10 cellular contexts compared by ENCODE assay signal in the genomic region with DNA sequence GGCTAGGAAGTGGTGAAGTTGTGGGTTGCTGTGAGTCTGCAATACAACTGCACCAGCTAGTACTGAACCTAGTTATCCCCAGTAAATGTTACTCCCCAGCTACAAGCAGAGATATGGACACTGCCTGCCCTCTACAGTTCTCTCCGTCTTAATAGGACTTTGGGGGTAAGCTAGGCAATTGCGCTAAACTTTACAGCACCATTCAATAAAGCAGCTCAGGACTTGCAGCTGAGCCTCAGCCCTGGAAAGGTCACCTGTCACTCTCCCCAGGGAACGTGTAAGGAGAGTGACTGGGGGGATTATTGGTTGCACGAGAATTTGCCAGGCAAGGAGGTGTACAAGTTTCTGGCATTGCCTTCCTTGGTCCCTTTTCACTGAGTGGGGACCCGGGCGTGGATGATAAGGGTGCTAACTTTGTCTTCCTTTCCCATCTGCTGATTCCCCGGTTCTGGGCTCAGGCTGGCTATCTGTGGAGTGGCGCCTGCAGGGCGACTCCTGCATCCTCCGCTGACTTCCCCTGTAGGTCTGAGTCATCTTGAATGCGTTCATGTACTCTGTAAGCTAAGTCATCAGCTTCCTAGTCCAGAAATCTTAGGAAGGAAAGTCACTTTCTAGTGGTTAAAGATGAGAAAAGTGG.
DNase-seq lines count a peak whose midpoint lies in the region; ATAC-seq and TF ChIP-seq lines count a peak whose summit lies in the region.
"Had no signal": no experiment of that assay in that cellular context is flagged by ENCODE, and none has a peak within 500 bp of the region (broad histone marks: within the 10 kb centered on the region; RNA-seq: fewer than 3 reads in every experiment).

No MANE protein-coding gene starts in this region.

- no peak for TF ChIP-seq CTCF in CD14-positive monocyte (IDR thresholded peaks at IDR 0.05)

- POLR2A ChIA-PET in CD4-positive, alpha-beta memory T cell (lab: Charles Lee; ENCODE audit: partially characterized antibody): no interaction called here

- H4K20me1 ChIP-seq in Karpas-422 (ENCODE audit: insufficient read depth, low read depth, low read length): no peaks in the 10 kb centered on the region

- H3K79me2 ChIP-seq in Karpas-422 (ENCODE audit: low read length): no peaks in the 10 kb centered on the region

- intact Hi-C loops in CD14-positive monocyte (cut with micrococcal nuclease): no loop called here
- intact Hi-C loops in CD4-positive, alpha-beta memory T cell (cut with micrococcal nuclease): no loop called here

- ATAC-seq in GM21717 (IDR thresholded peaks at IDR 0.05; ENCODE audit: unreplicated experiment) (no peak), GM18868 (IDR thresholded peaks at IDR 0.05; ENCODE audit: unreplicated experiment) (no peak)

- peak overlapping the region; percentile 33 for H3K9ac ChIP-seq in Karpas-422 (ENCODE audit: low read length)

- H3K27me3 ChIP-seq in Karpas-422 (ENCODE audit: low read length): no peaks in the 10 kb centered on the region
- no peaks in the 10 kb centered on the region for H3K27me3 ChIP-seq in CD4-positive, alpha-beta memory T cell (ENCODE audit: insufficient read depth, low read length)
- H3K27me3 ChIP-seq: dorsolateral prefrontal cortex had no signal

- H3K9me3 ChIP-seq in Karpas-422 (ENCODE audit: low read length): no peaks in the 10 kb centered on the region
- no peaks in the 10 kb centered on the region for H3K9me3 ChIP-seq in CD4-positive, alpha-beta memory T cell (ENCODE audit: control insufficient read depth in 1 of 2, low read length in 2 of 2)

- 0 out of 2 replicates have a peak overlapping the region, but pooled peaks have one; percentile 5 for H2AFZ ChIP-seq in Karpas-422 (ENCODE audit: low read length)

- H3K36me3 Mint-ChIP-seq in CD14-positive monocyte: no peaks in the 10 kb centered on the region
- no peaks in the 10 kb centered on the region for H3K36me3 Mint-ChIP-seq in CD4-positive, alpha-beta memory T cell

- H3K4me1 Mint-ChIP-seq in CD14-positive monocyte: peaks cover 46% of the 10 kb centered on the region
- no peaks in the 10 kb centered on the region for H3K4me1 Mint-ChIP-seq in CD4-positive, alpha-beta memory T cell

- H3K9me3 Mint-ChIP-seq in CD14-positive monocyte: no peaks in the 10 kb centered on the region
- H3K9me3 Mint-ChIP-seq in CD4-positive, alpha-beta memory T cell: peaks cover 0 to 2% (median 0%) of the 10 kb centered on the region in 8 donors

- H3K4me3 ChIP-seq in Karpas-422 (ENCODE audit: low read length): peak overlapping the region; percentile 5; the same call in 1 of the 2 replicates
- H3K4me3 ChIP-seq in CD4-positive, alpha-beta memory T cell (ENCODE audit: low read length in 2 of 2): no peak overlapping the region
- H3K4me3 ChIP-seq: dorsolateral prefrontal cortex, lung had no signal

- peak overlapping the region; percentile 38 for H3K4me2 ChIP-seq in Karpas-422 (ENCODE audit: low read depth, low read length, poor library complexity, severe bottlenecking)

- no peak overlapping the region; the same call in 1 of the 2 replicates for H3K27ac ChIP-seq in Karpas-422 (ENCODE audit: low read length)
- H3K27ac ChIP-seq in CD4-positive, alpha-beta memory T cell (ENCODE audit: low read depth, low read length): no peak overlapping the region

- peak overlapping the region; percentile 76 to 91 (median 88) for H3K27ac Mint-ChIP-seq in CD14-positive monocyte
- H3K27ac Mint-ChIP-seq in CD4-positive, alpha-beta memory T cell: no peak overlapping the region

- DNase-seq in CD14-positive monocyte (ENCODE audit: low spot score) (peak; percentile 73), Karpas-422 (no peak), amniotic stem cell (lab: John Stamatoyannopoulos, UW) (peak; percentile 49), kidney tubule cell (ENCODE audit: low spot score) (peak; percentile 69), SHP77 (lab: John Stamatoyannopoulos, UW) (no peak)
- no peak for DNase-seq in CD4-positive, alpha-beta memory T cell
- DNase-seq: dorsolateral prefrontal cortex had no signal

- CTCF ChIA-PET in CD4-positive, alpha-beta memory T cell (lab: Charles Lee; ENCODE audit: partially characterized antibody): interaction anchor here (0.9 to 7.5 kb wide), 2 partner anchors 90 to 283 kb away, joined by 4 to 73 read pairs; no protein-coding TSS in a partner anchor

- no peaks in the 10 kb centered on the region for H3K36me3 ChIP-seq in Karpas-422 (ENCODE audit: insufficient read depth, low read length)
- no peaks in the 10 kb centered on the region for H3K36me3 ChIP-seq in CD4-positive, alpha-beta memory T cell (ENCODE audit: insufficient read depth, low read length)

- H3K9me2 ChIP-seq in Karpas-422 (replicated peaks; ENCODE audit: insufficient read depth, low read length): no peaks in the 10 kb centered on the region

- peaks cover 0 to 16% (median 15%) of the 10 kb centered on the region in 3 donors for H3K27me3 Mint-ChIP-seq in CD14-positive monocyte (ENCODE audit: low read depth in 3 of 3)
- H3K27me3 Mint-ChIP-seq in CD4-positive, alpha-beta memory T cell: peaks cover 12 to 39% of the 10 kb centered on the region in 2 donors

- H3K4me3 Mint-ChIP-seq in CD14-positive monocyte: peak overlapping the region in 1 of 2 donors; percentile 59
- H3K4me3 Mint-ChIP-seq in CD4-positive, alpha-beta memory T cell: no peak overlapping the region

- peaks cover 76% of the 10 kb centered on the region for H3K4me1 ChIP-seq in Karpas-422 (ENCODE audit: low read length)
- H3K4me1 ChIP-seq in CD4-positive, alpha-beta memory T cell (ENCODE audit: insufficient read depth, low read length): no peaks in the 10 kb centered on the region

Comparison
In these comparisons a context has a peak if more than half of its experiments do, and no peak if none do; other contexts are left out.
1. DNase-seq: peak in CD14-positive monocyte (single experiment), amniotic stem cell (single experiment) and kidney tubule cell (single experiment); none in Karpas-422 (single experiment), SHP77 (0 of 2) and CD4-positive, alpha-beta memory T cell (0 of 5).
2. H3K27ac Mint-ChIP-seq: peak in CD14-positive monocyte (7 of 7); none in CD4-positive, alpha-beta memory T cell (0 of 7).